8 cellular contexts compared by ENCODE assay signal in the genomic region with DNA sequence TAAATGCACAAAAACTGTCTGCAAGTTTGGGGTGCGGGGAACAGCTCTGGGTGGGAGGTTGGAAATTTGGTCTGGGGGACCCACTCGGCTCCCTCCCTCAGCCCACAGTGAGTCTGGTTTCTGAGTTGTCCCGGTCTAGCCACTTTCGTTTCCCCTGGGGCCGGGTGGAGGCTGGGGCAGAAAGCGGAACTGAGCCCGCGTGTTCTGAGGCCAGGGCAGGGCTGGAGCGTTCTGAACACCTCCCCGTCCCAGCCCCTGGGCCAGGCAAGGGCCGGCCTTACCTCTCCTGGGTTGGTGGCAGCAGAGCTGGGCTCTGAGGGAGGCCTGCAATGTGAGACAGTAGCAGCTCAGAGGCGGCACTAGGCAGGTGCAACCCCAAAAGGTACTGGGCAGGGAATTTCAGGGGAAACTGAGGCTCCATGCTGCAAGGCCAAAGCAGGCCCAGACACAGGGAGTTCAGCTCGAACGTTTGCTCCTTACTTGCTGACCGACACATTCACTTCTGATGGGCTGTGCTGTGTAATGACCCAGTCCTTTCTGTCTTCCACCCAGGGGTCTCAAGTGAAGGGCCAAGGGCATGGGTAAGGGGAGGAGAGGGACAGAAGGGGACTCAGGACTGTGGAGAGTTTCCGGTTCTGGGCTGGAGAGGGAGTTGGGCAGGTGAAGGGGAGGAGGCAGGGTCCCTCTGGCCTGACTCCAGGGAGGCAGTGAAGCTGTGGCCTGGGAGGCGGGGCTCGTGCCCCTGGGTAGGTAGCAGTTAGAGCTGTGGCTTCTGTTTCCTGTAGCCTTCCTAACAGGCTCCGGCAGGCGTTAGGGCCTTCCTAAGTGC. TPM values are rescaled to one million over a fixed set of nuclear protein-coding genes. Genes with fewer than 3 reads are reported as not detected.
A peak's percentile ranks its signal among the peaks of the same experiment; 100 is the strongest.
DNase-seq lines count a peak whose midpoint lies in the region; ATAC-seq and TF ChIP-seq lines count a peak whose summit lies in the region.

No MANE protein-coding gene starts in this region.

- intact Hi-C loops in activated naive CD4-positive, alpha-beta T cell treated with anti-CD3 and anti-CD28 coated beads for 36 hours (cut with micrococcal nuclease), result no loop called here
- intact Hi-C loops in left ventricle myocardium superior (cut with micrococcal nuclease) (no loop called here), ovary (cut with DNase I) (no loop called here)

- H3K27ac Mint-ChIP-seq in activated naive CD4-positive, alpha-beta T cell treated with anti-CD3 and anti-CD28 coated beads, Interleukin-2, amount 50 U/mL, for 24 hours, result no peak overlapping the region
- H3K27ac Mint-ChIP-seq in activated naive CD4-positive, alpha-beta T cell treated with anti-CD3 and anti-CD28 coated beads for 36 hours, result no peak overlapping the region

- DNase-seq in activated naive CD4-positive, alpha-beta T cell treated with anti-CD3 and anti-CD28 coated beads for 36 hours, result no peak
- DNase-seq in left ventricle myocardium superior, result peak; percentile 65
- peak; percentile 69 for DNase-seq in ureter (ENCODE audit: low spot score)
- DNase-seq in NCI-H2171 (lab: John Stamatoyannopoulos, UW), result no peak
- no peak for DNase-seq in ovary

- H3K9me3 ChIP-seq in OCI-LY3 (ENCODE audit: insufficient read depth, low read length) (no peaks in the 10 kb centered on the region), ovary (no peaks in the 10 kb centered on the region)

- H3K4me1 ChIP-seq in OCI-LY3 (ENCODE audit: low read length), result peaks cover 54% of the 10 kb centered on the region
- no peaks in the 10 kb centered on the region for H3K4me1 ChIP-seq in ovary (ENCODE audit: insufficient read depth)

- no peak overlapping the region for H2AFZ ChIP-seq in OCI-LY3 (ENCODE audit: low read depth, low read length)

- H3K9me3 Mint-ChIP-seq in activated naive CD4-positive, alpha-beta T cell treated with anti-CD3 and anti-CD28 coated beads, Interleukin-2, amount 50 U/mL, for 24 hours, result no peaks in the 10 kb centered on the region
- no peaks in the 10 kb centered on the region for H3K9me3 Mint-ChIP-seq in activated naive CD4-positive, alpha-beta T cell treated with anti-CD3 and anti-CD28 coated beads for 36 hours

- H3K27ac ChIP-seq in OCI-LY3 (ENCODE audit: low read length) (peak overlapping the region; percentile 97), ovary (no peak overlapping the region)

- TF ChIP-seq EP300 in ovary (IDR thresholded peaks at IDR 0.05), result no peak

- H3K27me3 Mint-ChIP-seq in activated naive CD4-positive, alpha-beta T cell treated with anti-CD3 and anti-CD28 coated beads, Interleukin-2, amount 50 U/mL, for 24 hours, result peaks cover 13% of the 10 kb centered on the region
- peaks cover 27% of the 10 kb centered on the region for H3K27me3 Mint-ChIP-seq in activated naive CD4-positive, alpha-beta T cell treated with anti-CD3 and anti-CD28 coated beads for 36 hours (ENCODE audit: low read depth)

- H3K36me3 Mint-ChIP-seq in activated naive CD4-positive, alpha-beta T cell treated with anti-CD3 and anti-CD28 coated beads, Interleukin-2, amount 50 U/mL, for 24 hours, result no peaks in the 10 kb centered on the region
- no peaks in the 10 kb centered on the region for H3K36me3 Mint-ChIP-seq in activated naive CD4-positive, alpha-beta T cell treated with anti-CD3 and anti-CD28 coated beads for 36 hours (ENCODE audit: low read depth)

- peak overlapping the region; percentile 19 for H3K4me3 Mint-ChIP-seq in activated naive CD4-positive, alpha-beta T cell treated with anti-CD3 and anti-CD28 coated beads, Interleukin-2, amount 50 U/mL, for 24 hours
- no peak overlapping the region for H3K4me3 Mint-ChIP-seq in activated naive CD4-positive, alpha-beta T cell treated with anti-CD3 and anti-CD28 coated beads for 36 hours

- H3K36me3 ChIP-seq in OCI-LY3 (replicated peaks; ENCODE audit: low read depth, low read length), result peaks cover 46% of the 10 kb centered on the region
- H3K36me3 ChIP-seq in ovary, result no peaks in the 10 kb centered on the region

- ATAC-seq in HG02884 (IDR thresholded peaks at IDR 0.05; ENCODE audit: unreplicated experiment) (peak; percentile 51), left ventricle myocardium superior (peak; percentile 73)

- CTCF ChIA-PET in activated naive CD4-positive, alpha-beta T cell treated with anti-CD3 and anti-CD28 coated beads for 36 hours (lab: Charles Lee), result interaction anchor here (0.6 to 1.7 kb wide), 4 partner anchors 23 to 270 kb away, joined by 3 to 5 read pairs (median 3); no protein-coding TSS in a partner anchor

- H3K4me3 ChIP-seq in OCI-LY3 (ENCODE audit: low read length) (peak overlapping the region; percentile 97), ovary (no peak overlapping the region)

- peak overlapping the region; percentile 80 for H3K4me2 ChIP-seq in OCI-LY3 (ENCODE audit: low read length)

- peaks cover 12% of the 10 kb centered on the region for H3K4me1 Mint-ChIP-seq in activated naive CD4-positive, alpha-beta T cell treated with anti-CD3 and anti-CD28 coated beads, Interleukin-2, amount 50 U/mL, for 24 hours
- peaks cover 32% of the 10 kb centered on the region for H3K4me1 Mint-ChIP-seq in activated naive CD4-positive, alpha-beta T cell treated with anti-CD3 and anti-CD28 coated beads for 36 hours (ENCODE audit: low read depth)

- no peak for TF ChIP-seq POLR2A in ovary (IDR thresholded peaks at IDR 0.05)

- H4K20me1 ChIP-seq in OCI-LY3 (ENCODE audit: insufficient read depth, low read length), result peaks cover 30% of the 10 kb centered on the region

- H3K27me3 ChIP-seq in OCI-LY3 (ENCODE audit: low read depth, low read length) (no peaks in the 10 kb centered on the region), ovary (no peaks in the 10 kb centered on the region)

- WGBS in ovary, 3 donors, result 75 to 84% (median 81%) methylated on average over 18 to 20 of the region's 20 CpGs

- H3K79me2 ChIP-seq in OCI-LY3 (ENCODE audit: low read length), result peaks cover 92% of the 10 kb centered on the region

- TF ChIP-seq CTCF in OCI-LY3 (IDR thresholded peaks at IDR 0.05; ENCODE audit: low read depth, low read length) (no peak), ovary (IDR thresholded peaks at IDR 0.05) (no peak)

- H3K9ac ChIP-seq in OCI-LY3 (ENCODE audit: low read length), result peak overlapping the region; percentile 99

RNA-seq across cellular contexts. Expression of gene IRF5, which starts 3.0 kb away (rescaled TPM):
- 1 to 10 TPM; 1.4 to 1.9 TPM for total RNA-seq in activated naive CD4-positive, alpha-beta T cell treated with anti-CD3 and anti-CD28 coated beads for 36 hours
- 2.9 TPM for total RNA-seq in left ventricle myocardium superior
- 32.0 TPM for total RNA-seq in ureter
- 1 to 10 TPM; 2.2 to 6.5 (median 3.1) TPM for total RNA-seq in ovary
- polyA plus RNA-seq in ovary, result 1 to 10 TPM; 2.1 to 2.2 TPM

RNA-seq across cellular contexts. Expression of gene KCP, which starts 30.2 kb away (rescaled TPM):
- not detected for total RNA-seq in activated naive CD4-positive, alpha-beta T cell treated with anti-CD3 and anti-CD28 coated beads for 36 hours
- 0.12 TPM for total RNA-seq in left ventricle myocardium superior
- 14.5 TPM for total RNA-seq in ureter
- total RNA-seq in ovary, result 1 to 10 TPM in 1 of 7 donors, under 1 TPM in 3, not detected in 3; 0.15 to 1.8 (median 0.21) TPM
- polyA plus RNA-seq in ovary, result under 1 TPM in 1 of 2 donors, not detected in 1; 0.05 TPM

Comparison
In these comparisons a context has a peak if more than half of its experiments do, and no peak if none do; other contexts are left out.
1. DNase-seq: peak in left ventricle myocardium superior (single experiment) and ureter (single experiment); none in activated naive CD4-positive, alpha-beta T cell treated with anti-CD3 and anti-CD28 coated beads for 36 hours (single experiment), NCI-H2171 (single experiment) and ovary (0 of 5).